In the genomic region with DNA sequence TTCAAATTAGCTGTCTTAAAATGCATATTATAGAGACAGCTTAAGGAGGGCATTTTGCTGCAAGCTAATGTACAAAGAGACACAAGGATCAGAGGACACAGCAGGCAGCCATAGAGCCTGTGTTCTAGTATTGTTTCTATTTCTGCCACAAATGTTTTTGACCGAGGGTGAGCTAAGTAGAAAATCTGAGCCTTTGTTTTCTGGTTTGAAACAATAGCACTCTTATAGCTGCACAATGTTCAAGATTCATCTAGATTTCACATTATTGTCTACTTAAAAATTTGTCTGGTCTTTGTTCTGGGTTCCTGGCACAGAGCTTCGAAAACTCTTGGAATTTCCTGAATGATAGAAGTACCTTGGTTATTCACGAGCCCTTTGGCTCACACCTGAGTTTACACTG, we compare ENCODE assay signal across 18 cellular contexts. TPM values are rescaled to one million over a fixed set of nuclear protein-coding genes. Genes with fewer than 3 reads are reported as not detected.
DNase-seq lines count a peak whose midpoint lies in the region; ATAC-seq and TF ChIP-seq lines count a peak whose summit lies in the region.
"Had no signal": no experiment of that assay in that cellular context is flagged by ENCODE, and none has a peak within 500 bp of the region (broad histone marks: within the 10 kb centered on the region; RNA-seq: fewer than 3 reads in every experiment).

No MANE protein-coding gene starts in this region.

- H3K27me3 ChIP-seq in neural progenitor cell: no peaks in the 10 kb centered on the region

- intact Hi-C loops in natural killer cell (cut with micrococcal nuclease): no loop called here

- H3F3A ChIP-seq in neural progenitor cell (ENCODE audit: low read depth): no peaks in the 10 kb centered on the region

- TF ChIP-seq CTCF in neural progenitor cell (IDR thresholded peaks at IDR 0.05): no peak
- TF ChIP-seq CTCF in natural killer cell (IDR thresholded peaks at IDR 0.05): no peak

- H3K4me1 Mint-ChIP-seq in neural progenitor cell: peaks cover 16% of the 10 kb centered on the region
- H3K4me1 Mint-ChIP-seq in activated naive CD4-positive, alpha-beta T cell treated with anti-CD3 and anti-CD28 coated beads, Interleukin-2, amount 10 ng/mL, durations not matched to agents 7 days and 5 days: no peaks in the 10 kb centered on the region
- no peaks in the 10 kb centered on the region for H3K4me1 Mint-ChIP-seq in natural killer cell
- H3K4me1 Mint-ChIP-seq: B cell had no signal

- peak overlapping the region; percentile 90 for H3K27ac ChIP-seq in angular gyrus (ENCODE audit: low read depth, low read length)
- H3K27ac ChIP-seq in neural progenitor cell: no peak overlapping the region
- peak overlapping the region; percentile 80 for H3K27ac ChIP-seq in temporal lobe (ENCODE audit: low read depth, low read length)

- H4K20me1 ChIP-seq in neural progenitor cell (ENCODE audit: low read depth): no peaks in the 10 kb centered on the region

- ATAC-seq in natural killer cell: no peak
- ATAC-seq: HepG2 had no signal

- no peak overlapping the region for H3K4me2 ChIP-seq in neural progenitor cell

- H3K27ac Mint-ChIP-seq in neural progenitor cell (no peak overlapping the region), natural killer cell (no peak overlapping the region)
- no peak overlapping the region for H3K27ac Mint-ChIP-seq in activated naive CD4-positive, alpha-beta T cell treated with anti-CD3 and anti-CD28 coated beads, Interleukin-2, amount 10 ng/mL, durations not matched to agents 7 days and 5 days
- H3K27ac Mint-ChIP-seq: B cell; CD4-positive, alpha-beta T cell; HFFc6 had no signal

- H3K27me3 Mint-ChIP-seq in neural progenitor cell (ENCODE audit: insufficient read depth, low read depth) (peaks cover 5% of the 10 kb centered on the region), natural killer cell (ENCODE audit: low read depth in 2 of 2) (no peaks in the 10 kb centered on the region)
- H3K27me3 Mint-ChIP-seq in activated naive CD4-positive, alpha-beta T cell treated with anti-CD3 and anti-CD28 coated beads, Interleukin-2, amount 10 ng/mL, durations not matched to agents 7 days and 5 days: no peaks in the 10 kb centered on the region
- H3K27me3 Mint-ChIP-seq: B cell; CD4-positive, alpha-beta T cell had no signal

- H3K36me3 ChIP-seq in neural progenitor cell: no peaks in the 10 kb centered on the region

- H3K9me3 ChIP-seq in neural progenitor cell (ENCODE audit: low read depth): no peaks in the 10 kb centered on the region

- CTCF ChIA-PET in activated naive CD4-positive, alpha-beta T cell treated with anti-CD3 and anti-CD28 coated beads, Interleukin-2, amount 10 ng/mL, durations not matched to agents 7 days and 5 days (lab: Charles Lee): interaction anchor here (0.6 kb wide), 1 partner anchor 187 kb away, joined by 3 read pairs; no protein-coding TSS in a partner anchor

- H2AFZ ChIP-seq in neural progenitor cell (replicated peaks): no peak overlapping the region

- H3K4me3 Mint-ChIP-seq in neural progenitor cell (no peak overlapping the region), natural killer cell (no peak overlapping the region)
- H3K4me3 Mint-ChIP-seq in activated naive CD4-positive, alpha-beta T cell treated with anti-CD3 and anti-CD28 coated beads, Interleukin-2, amount 10 ng/mL, durations not matched to agents 7 days and 5 days: no peak overlapping the region
- H3K4me3 Mint-ChIP-seq: B cell; CD4-positive, alpha-beta T cell; HFFc6 had no signal

- H3K79me2 ChIP-seq in neural progenitor cell (ENCODE audit: low read depth): no peaks in the 10 kb centered on the region

- H3K9ac ChIP-seq in neural progenitor cell: no peak overlapping the region

- DNase-seq in globus pallidus (ENCODE audit: low spot score): peak; percentile 63
- DNase-seq in neural progenitor cell (ENCODE audit: low spot score): peak; percentile 23
- DNase-seq in activated naive CD4-positive, alpha-beta T cell treated with anti-CD3 and anti-CD28 coated beads, Interleukin-2, amount 10 ng/mL, durations not matched to agents 7 days and 5 days: no peak
- no peak for DNase-seq in natural killer cell
- no peak for DNase-seq in SW 1271 (lab: John Stamatoyannopoulos, UW)
- DNase-seq: ACHN; Calu3; CD4-positive, alpha-beta T cell; DMS 273 treated with DMSO at 0.1 percent for 48 hours; HCEC 1CT; HFFc6 had no signal

- H3K9me3 Mint-ChIP-seq in neural progenitor cell: no peaks in the 10 kb centered on the region
- peaks cover 5% of the 10 kb centered on the region for H3K9me3 Mint-ChIP-seq in activated naive CD4-positive, alpha-beta T cell treated with anti-CD3 and anti-CD28 coated beads, Interleukin-2, amount 10 ng/mL, durations not matched to agents 7 days and 5 days
- peaks cover 7 to 10% of the 10 kb centered on the region in 2 donors for H3K9me3 Mint-ChIP-seq in natural killer cell

- no peak overlapping the region for H3K4me3 ChIP-seq in neural progenitor cell

- peaks cover 21% of the 10 kb centered on the region for H3K4me1 ChIP-seq in neural progenitor cell

- no peaks in the 10 kb centered on the region for H3K36me3 Mint-ChIP-seq in neural progenitor cell
- H3K36me3 Mint-ChIP-seq in activated naive CD4-positive, alpha-beta T cell treated with anti-CD3 and anti-CD28 coated beads, Interleukin-2, amount 10 ng/mL, durations not matched to agents 7 days and 5 days: no peaks in the 10 kb centered on the region
- no peaks in the 10 kb centered on the region for H3K36me3 Mint-ChIP-seq in natural killer cell

RNA-seq across cellular contexts. Expression of a gene that starts 40.0 kb away (rescaled TPM):
- total RNA-seq in neural progenitor cell (ENCODE audit: low replicate concordance) (not detected in 2 replicates), temporal lobe (0.25 TPM), natural killer cell (not detected)
- total RNA-seq: A172; B cell; Calu3; CD4-positive, alpha-beta T cell; Daoy; H4; HepG2; HFFc6 had no signal

Comparison
In these comparisons a context has a peak if more than half of its experiments do, and no peak if none do; other contexts are left out.
1. DNase-seq: peak in globus pallidus (single experiment) and neural progenitor cell (single experiment); none in activated naive CD4-positive, alpha-beta T cell treated with anti-CD3 and anti-CD28 coated beads, Interleukin-2, amount 10 ng/mL, durations not matched to agents 7 days and 5 days (single experiment), natural killer cell (single experiment) and SW 1271 (0 of 2).